ENCODE assay signal across 16 cellular contexts in genomic region chr12:129258781-129259318, GRCh38.
"Had no signal": no experiment of that assay in that cellular context is flagged by ENCODE, and none has a peak within 500 bp of the region (broad histone marks: within the 10 kb centered on the region; RNA-seq: fewer than 3 reads in every experiment).

No MANE protein-coding gene starts in this region.

- H3K27ac ChIP-seq: colonic mucosa, heart left ventricle, right atrium auricular region, uterus had no signal

- H3K4me1 ChIP-seq: colonic mucosa, heart left ventricle, right atrium auricular region, uterus had no signal

- H3K9me3 ChIP-seq: colonic mucosa, mucosa of descending colon, right atrium auricular region, uterus had no signal

- ATAC-seq: heart left ventricle; left lobe of liver; mucosa of descending colon; naive thymus-derived CD8-positive, alpha-beta T cell had no signal

- H3K4me3 ChIP-seq: colonic mucosa, heart left ventricle, mucosa of descending colon, right atrium auricular region, uterus had no signal

- H3K4me3 Mint-ChIP-seq: naive thymus-derived CD8-positive, alpha-beta T cell had no signal

- DNase-seq: colonic mucosa; dermis blood vessel endothelial cell; foreskin melanocyte; heart left ventricle; hippocampal formation; kidney glomerular epithelial cell; mucosa of descending colon; naive thymus-derived CD8-positive, alpha-beta T cell; small intestine; stimulated activated CD4-positive, alpha-beta T cell treated with anti-CD3 and anti-CD28 coated beads, Interleukin-12 subunit alpha, Interleukin-12 subunit beta, amount 100 ng/mL, for 4 hours; stimulated activated CD4-positive, alpha-beta T cell treated with anti-CD3 and anti-CD28 coated beads, Interleukin-2, amount 100 ng/mL, for 48 hours; stimulated activated naive CD4-positive, alpha-beta T cell treated with Interleukin-2 at 50 U/mL for 16 hours; trophoblast cell; uterus had no signal

- FAIRE-seq: small intestine had no signal

- H3K36me3 ChIP-seq: colonic mucosa, heart left ventricle, right atrium auricular region, uterus had no signal

- H3K27me3 ChIP-seq: colonic mucosa, heart left ventricle, right atrium auricular region, uterus had no signal

- H3K27ac Mint-ChIP-seq: naive thymus-derived CD8-positive, alpha-beta T cell had no signal

- H3K4me1 Mint-ChIP-seq: naive thymus-derived CD8-positive, alpha-beta T cell had no signal
